In genomic region chr5:177455661-177456590, GRCh38 we compare ENCODE assay signal across 8 cellular contexts. TPM values are rescaled to one million over a fixed set of nuclear protein-coding genes. Genes with fewer than 3 reads are reported as not detected.
DNase-seq lines count a peak whose midpoint lies in the region; ATAC-seq, FAIRE-seq and TF ChIP-seq lines count a peak whose summit lies in the region.

No MANE protein-coding gene starts in this region.

- H3K36me3 Mint-ChIP-seq in activated B cell treated with CpG ODN at 0.5 μM for 24 hours (ENCODE audit: low read depth), result no peaks in the 10 kb centered on the region

- no peaks in the 10 kb centered on the region for H3K9me3 Mint-ChIP-seq in activated B cell treated with CpG ODN at 0.5 μM for 24 hours

- peak; percentile 77 for TF ChIP-seq CTCF in activated B cell treated with CpG ODN at 0.5 μM for 24 hours (IDR thresholded peaks at IDR 0.05)
- peak in 2 of 3 experiments; percentile 65 to 96 for TF ChIP-seq CTCF in keratinocyte (optimal IDR thresholded peaks at IDR 0.05 in 1 of 3, IDR thresholded peaks at IDR 0.05 in 1 of 3, conservative IDR thresholded peaks at IDR 0.05 in 1 of 3; ENCODE audit: extremely low read depth in 1 of 3, insufficient read depth in 2 of 3, low read length in 3 of 3)

- no peaks in the 10 kb centered on the region for H3K79me2 ChIP-seq in keratinocyte (ENCODE audit: control insufficient read depth, insufficient read depth, low read length)

- POLR2A ChIA-PET in activated B cell treated with CpG ODN at 0.5 μM for 24 hours (lab: Charles Lee), result interaction anchor here (0.6 to 6.0 kb wide), 18 partner anchors 10 to 156 kb away, joined by 3 to 101 read pairs (median 6); partner anchors contain the start of genes DOK3, GRK6, LMAN2 and PDLIM7

- DNase-seq in A172 (ENCODE audit: low spot score) (peak; percentile 58), NCI-H2227 (lab: John Stamatoyannopoulos, UW; ENCODE audit: unreplicated experiment) (peak; percentile 77), activated B cell treated with CpG ODN at 0.5 μM for 24 hours (peak; percentile 83), caudate nucleus (lab: John Stamatoyannopoulos, UW) (peak in 60 of 61 donors; percentile 16 to 89 (median 74)), keratinocyte (ENCODE audit: low read depth, low spot score) (no peak)
- peak; percentile 92 to 96 for DNase-seq in stimulated activated CD4-positive, alpha-beta T cell treated with anti-CD3 and anti-CD28 coated beads, Interleukin-15, amount 100 ng/mL, for 1 hour (ENCODE audit: low read depth in 1 of 2, low spot score in 1 of 2)

- H2AFZ ChIP-seq in keratinocyte (ENCODE audit: control insufficient read depth, low read length), result no peak overlapping the region

- H3K4me2 ChIP-seq in keratinocyte (ENCODE audit: control insufficient read depth, extremely low read depth, insufficient read depth, low read depth, low read length), result peak overlapping the region; percentile 85

- intact Hi-C loops in activated B cell treated with CpG ODN at 0.5 μM for 24 hours (cut with micrococcal nuclease), result loop anchor here (1.0 to 5.0 kb wide), 9 partner anchors 16 to 341 kb away; partner anchors contain the start of genes GRK6, MXD3, NSD1 and PDLIM7

- peak overlapping the region; percentile 91 for H3K4me3 Mint-ChIP-seq in activated B cell treated with CpG ODN at 0.5 μM for 24 hours

- H3K36me3 ChIP-seq in keratinocyte (ENCODE audit: control insufficient read depth in 2 of 2, extremely low read depth in 1 of 2, insufficient read depth in 2 of 2, low read length in 2 of 2), result peaks cover 13 to 15% of the 10 kb centered on the region in 2 experiments

- no peaks in the 10 kb centered on the region for H3K9me1 ChIP-seq in keratinocyte (ENCODE audit: control insufficient read depth, extremely low read depth, insufficient read depth, low read length)

- peak overlapping the region; percentile 30 to 62 (median 57) for H3K4me3 ChIP-seq in keratinocyte (ENCODE audit: control insufficient read depth in 2 of 3, extremely low read depth in 1 of 3, insufficient read depth in 2 of 3, low read depth in 1 of 3, low read length in 3 of 3)

- dilution Hi-C loops in keratinocyte (cut with MboI; ENCODE audit: extremely low pct_ligation_motif_present, low sequenced_read_pairs), result no loop called here

- H3K9ac ChIP-seq in keratinocyte (ENCODE audit: control insufficient read depth, extremely low read depth, insufficient read depth, low read length), result no peak overlapping the region

- peaks cover 5% of the 10 kb centered on the region for H4K20me1 ChIP-seq in keratinocyte (ENCODE audit: control insufficient read depth, extremely low read depth, insufficient read depth, low read length)

- no peaks in the 10 kb centered on the region for H3K27me3 ChIP-seq in keratinocyte (ENCODE audit: control insufficient read depth, extremely low read depth, insufficient read depth, low read length)

- H3K9me3 ChIP-seq in keratinocyte (ENCODE audit: control insufficient read depth, low read depth, low read length), result no peaks in the 10 kb centered on the region

- H3K4me1 ChIP-seq in keratinocyte (ENCODE audit: control insufficient read depth, extremely low read depth, insufficient read depth, low read length), result peaks cover 15% of the 10 kb centered on the region

- CTCF ChIA-PET in activated B cell treated with CpG ODN at 0.5 μM for 24 hours (lab: Charles Lee), result interaction anchor here (0.6 to 13.5 kb wide), 25 partner anchors 12 to 344 kb away, joined by 3 to 293 read pairs (median 5); partner anchors contain the start of genes PDLIM7, PFN3 and TMED9

- H3K27ac ChIP-seq in caudate nucleus (ENCODE audit: low read depth, low read length), result peak overlapping the region; percentile 52
- no peak overlapping the region for H3K27ac ChIP-seq in keratinocyte (ENCODE audit: control insufficient read depth, insufficient read depth, low read length)

- H3K27me3 Mint-ChIP-seq in activated B cell treated with CpG ODN at 0.5 μM for 24 hours, result no peaks in the 10 kb centered on the region

- peak; percentile 73 for FAIRE-seq in keratinocyte (lab: Jason Lieb, UNC)

- peak overlapping the region; percentile 91 for H3K27ac Mint-ChIP-seq in activated B cell treated with CpG ODN at 0.5 μM for 24 hours

- H3K4me1 Mint-ChIP-seq in activated B cell treated with CpG ODN at 0.5 μM for 24 hours, result peaks cover 28% of the 10 kb centered on the region

- peak; percentile 5 for ATAC-seq in GM18520 (IDR thresholded peaks at IDR 0.05; ENCODE audit: unreplicated experiment)
- peak; percentile 10 for ATAC-seq in HG03095 (IDR thresholded peaks at IDR 0.05; ENCODE audit: unreplicated experiment)
- ATAC-seq in activated B cell treated with CpG ODN at 0.5 μM for 24 hours (ENCODE audit: low read depth), result peak; percentile 48

RNA-seq across cellular contexts. Expression of gene PRR7, which starts 9.3 kb away (rescaled TPM):
- 58.8 and 72.4 TPM in 2 replicates for total RNA-seq in A172 (2014; rRNA removed; shearing (Covaris generic))
- 2.4 and 3.2 TPM in 2 replicates for total RNA-seq in activated B cell treated with CpG ODN at 0.5 μM for 24 hours
- polyA plus RNA-seq in keratinocyte, result 1.1 to 4.7 TPM (median 4.3 TPM) in 3 replicates
- polyA plus RNA-seq in keratinocyte (2011; ENCODE audit: low read depth), result 0.69 TPM
- 2.2 and 14.0 TPM in 2 replicates for polyA plus RNA-seq in keratinocyte (2011; cell fraction: cytosol; rRNA removed)
- 2.8 and 7.2 TPM in 2 replicates for polyA plus RNA-seq in keratinocyte (2011; cell fraction: nucleus; rRNA removed)
- 2.0 and 7.7 TPM in 2 replicates for polyA plus RNA-seq in keratinocyte (2012; ENCODE audit: low replicate concordance)
- polyA minus RNA-seq in keratinocyte, result 0.32 to 2.3 TPM (median 0.40 TPM) in 3 replicates
- 14.4 TPM for polyA minus RNA-seq in keratinocyte (2011; cell fraction: cytosol; rRNA and poly(A)+ RNA removed)
- 2.2 and 3.4 TPM in 2 replicates for polyA minus RNA-seq in keratinocyte (2011; cell fraction: nucleus; rRNA and poly(A)+ RNA removed)

RNA-seq across cellular contexts. Expression of gene DBN1, which starts 17.5 kb away (rescaled TPM):
- total RNA-seq in A172 (2014; rRNA removed; shearing (Covaris generic)), result 343 and 354 TPM in 2 replicates
- 2.0 and 3.9 TPM in 2 replicates for total RNA-seq in activated B cell treated with CpG ODN at 0.5 μM for 24 hours
- polyA plus RNA-seq in keratinocyte, result 57.2 to 73.4 TPM (median 59.4 TPM) in 3 replicates
- polyA plus RNA-seq in keratinocyte (2011; ENCODE audit: low read depth), result 72.5 TPM
- polyA plus RNA-seq in keratinocyte (2011; cell fraction: cytosol; rRNA removed), result 22.6 and 62.3 TPM in 2 replicates
- polyA plus RNA-seq in keratinocyte (2011; cell fraction: nucleus; rRNA removed), result 107 and 138 TPM in 2 replicates
- polyA plus RNA-seq in keratinocyte (2012; ENCODE audit: low replicate concordance), result 24.6 and 97.5 TPM in 2 replicates
- polyA minus RNA-seq in keratinocyte, result 54.7 to 116 TPM (median 75.6 TPM) in 3 replicates
- 127 TPM for polyA minus RNA-seq in keratinocyte (2011; cell fraction: cytosol; rRNA and poly(A)+ RNA removed)
- 50.9 and 67.5 TPM in 2 replicates for polyA minus RNA-seq in keratinocyte (2011; cell fraction: nucleus; rRNA and poly(A)+ RNA removed)

RNA-seq across cellular contexts. Expression of gene GRK6, which starts 29.4 kb away (rescaled TPM):
- total RNA-seq in A172 (2014; rRNA removed; shearing (Covaris generic)), result 59.3 and 67.6 TPM in 2 replicates
- total RNA-seq in activated B cell treated with CpG ODN at 0.5 μM for 24 hours, result 90.6 and 92.6 TPM in 2 replicates
- polyA plus RNA-seq in keratinocyte, result 23.4 to 38.5 TPM (median 29.9 TPM) in 3 replicates
- polyA plus RNA-seq in keratinocyte (2011; ENCODE audit: low read depth), result 8.5 TPM
- 17.7 and 37.1 TPM in 2 replicates for polyA plus RNA-seq in keratinocyte (2011; cell fraction: cytosol; rRNA removed)
- 20.6 and 22.3 TPM in 2 replicates for polyA plus RNA-seq in keratinocyte (2011; cell fraction: nucleus; rRNA removed)
- polyA plus RNA-seq in keratinocyte (2012; ENCODE audit: low replicate concordance), result 12.6 and 45.5 TPM in 2 replicates
- polyA minus RNA-seq in keratinocyte, result 20.8 to 36.8 TPM (median 32.9 TPM) in 3 replicates
- 50.6 TPM for polyA minus RNA-seq in keratinocyte (2011; cell fraction: cytosol; rRNA and poly(A)+ RNA removed)
- polyA minus RNA-seq in keratinocyte (2011; cell fraction: nucleus; rRNA and poly(A)+ RNA removed), result 13.2 and 19.5 TPM in 2 replicates

RNA-seq across cellular contexts. Expression of gene PDLIM7, which starts 41.5 kb away (rescaled TPM):
- total RNA-seq in A172 (2014; rRNA removed; shearing (Covaris generic)), result 189 and 215 TPM in 2 replicates
- total RNA-seq in activated B cell treated with CpG ODN at 0.5 μM for 24 hours, result 17.0 and 17.7 TPM in 2 replicates
- polyA plus RNA-seq in keratinocyte, result 48.5 to 83.6 TPM (median 60.5 TPM) in 3 replicates
- polyA plus RNA-seq in keratinocyte (2011; ENCODE audit: low read depth), result 23.4 TPM
- 33.0 and 72.1 TPM in 2 replicates for polyA plus RNA-seq in keratinocyte (2011; cell fraction: cytosol; rRNA removed)
- 124 and 193 TPM in 2 replicates for polyA plus RNA-seq in keratinocyte (2011; cell fraction: nucleus; rRNA removed)
- polyA plus RNA-seq in keratinocyte (2012; ENCODE audit: low replicate concordance), result 35.6 and 111 TPM in 2 replicates
- 39.5 to 63.3 TPM (median 44.1 TPM) in 3 replicates for polyA minus RNA-seq in keratinocyte
- polyA minus RNA-seq in keratinocyte (2011; cell fraction: cytosol; rRNA and poly(A)+ RNA removed), result 84.2 TPM
- polyA minus RNA-seq in keratinocyte (2011; cell fraction: nucleus; rRNA and poly(A)+ RNA removed), result 61.5 and 66.3 TPM in 2 replicates

RNA-seq across cellular contexts. Expression of gene F12, which starts 46.6 kb away (rescaled TPM):
- total RNA-seq in A172 (2014; rRNA removed; shearing (Covaris generic)), result 5.6 and 11.3 TPM in 2 replicates
- 0.31 TPM in 1 of 2 replicates, not detected in the other for total RNA-seq in activated B cell treated with CpG ODN at 0.5 μM for 24 hours
- polyA plus RNA-seq in keratinocyte, result 6.0 to 11.2 TPM (median 7.7 TPM) in 3 replicates
- 2.1 TPM for polyA plus RNA-seq in keratinocyte (2011; ENCODE audit: low read depth)
- 6.1 and 18.8 TPM in 2 replicates for polyA plus RNA-seq in keratinocyte (2011; cell fraction: cytosol; rRNA removed)
- 5.3 and 8.8 TPM in 2 replicates for polyA plus RNA-seq in keratinocyte (2011; cell fraction: nucleus; rRNA removed)
- 13.5 and 15.7 TPM in 2 replicates for polyA plus RNA-seq in keratinocyte (2012; ENCODE audit: low replicate concordance)
- 2.7 to 6.3 TPM (median 2.9 TPM) in 3 replicates for polyA minus RNA-seq in keratinocyte
- 20.7 TPM for polyA minus RNA-seq in keratinocyte (2011; cell fraction: cytosol; rRNA and poly(A)+ RNA removed)
- 3.8 and 4.1 TPM in 2 replicates for polyA minus RNA-seq in keratinocyte (2011; cell fraction: nucleus; rRNA and poly(A)+ RNA removed)

Comparison
In these comparisons a context has a peak if more than half of its experiments do, and no peak if none do; other contexts are left out.
1. RNA of gene PRR7, which starts 9.3 kb away (total RNA-seq): 58.8 to 72.4 TPM in A172; 2.4 to 3.2 TPM in activated B cell treated with CpG ODN at 0.5 μM for 24 hours; every median in the first group is over 10 times any median in the second.
2. RNA of gene DBN1, which starts 17.5 kb away (total RNA-seq): 343 to 354 TPM in A172; 2.0 to 3.9 TPM in activated B cell treated with CpG ODN at 0.5 μM for 24 hours; every median in the first group is over 10 times any median in the second.
3. Peak in every context shown above with its lines, with median percentiles within 50 percentile points of each other: ATAC-seq.